20 cellular contexts compared by ENCODE assay signal in the genomic region with DNA sequence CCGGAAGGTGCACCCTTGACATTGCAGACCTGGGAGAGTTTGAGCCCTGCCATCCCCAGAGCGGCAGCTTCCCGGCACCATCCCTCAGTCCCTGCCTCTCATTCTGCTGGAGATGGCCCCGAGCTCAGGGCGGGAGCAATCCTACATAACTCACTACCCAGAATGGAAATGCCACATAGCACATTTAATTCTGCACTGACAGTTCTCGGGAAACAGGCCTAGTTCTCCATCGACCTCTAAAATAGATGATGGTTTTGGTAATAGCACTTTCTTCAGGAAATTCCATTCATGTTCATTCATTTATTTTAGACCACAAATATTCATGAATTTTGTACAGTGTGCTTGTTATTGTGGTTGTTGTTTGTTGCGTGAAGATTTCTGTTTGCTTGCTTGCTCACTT.
DNase-seq lines count a peak whose midpoint lies in the region; ATAC-seq, FAIRE-seq and TF ChIP-seq lines count a peak whose summit lies in the region.
"Had no signal": no experiment of that assay in that cellular context is flagged by ENCODE, and none has a peak within 500 bp of the region (broad histone marks: within the 10 kb centered on the region; RNA-seq: fewer than 3 reads in every experiment).

No MANE protein-coding gene starts in this region.

- no peaks in the 10 kb centered on the region for H4K20me1 ChIP-seq in astrocyte (ENCODE audit: insufficient read depth, low read length)

- intact Hi-C loops in posterior vena cava (cut with DNase I) (loop anchor here in 1 of 2 donors (5.0 kb wide), 1 partner anchor 275 kb away; no protein-coding TSS in a partner anchor), sciatic nerve (cut with DNase I) (no loop called here)
- intact Hi-C loops in naive thymus-derived CD4-positive, alpha-beta T cell (cut with micrococcal nuclease): no loop called here

- POLR2A ChIA-PET in naive thymus-derived CD4-positive, alpha-beta T cell (lab: Charles Lee): no interaction called here

- H3K36me3 Mint-ChIP-seq in astrocyte (ENCODE audit: low read depth, unreplicated experiment): no peaks in the 10 kb centered on the region
- H3K36me3 Mint-ChIP-seq in type B pancreatic cell: no peaks in the 10 kb centered on the region
- no peaks in the 10 kb centered on the region for H3K36me3 Mint-ChIP-seq in naive thymus-derived CD4-positive, alpha-beta T cell
- H3K36me3 Mint-ChIP-seq: activated naive CD8-positive, alpha-beta T cell treated with anti-CD3 and anti-CD28 coated beads, Interleukin-2, amount 10 ng/mL, durations not matched to agents 7 days and 5 days had no signal

- peaks cover 23% of the 10 kb centered on the region for H3K4me1 ChIP-seq in astrocyte (ENCODE audit: insufficient read depth, low read length)
- no peaks in the 10 kb centered on the region for H3K4me1 ChIP-seq in naive thymus-derived CD4-positive, alpha-beta T cell (ENCODE audit: control insufficient read depth in 2 of 2, insufficient read depth in 2 of 2, low read length in 2 of 2)
- H3K4me1 ChIP-seq: Caco-2, right lobe of liver had no signal

- H3K27ac Mint-ChIP-seq in astrocyte (ENCODE audit: unreplicated experiment): no peak overlapping the region
- no peak overlapping the region for H3K27ac Mint-ChIP-seq in type B pancreatic cell
- H3K27ac Mint-ChIP-seq in naive thymus-derived CD4-positive, alpha-beta T cell: no peak overlapping the region
- H3K27ac Mint-ChIP-seq: activated naive CD8-positive, alpha-beta T cell treated with anti-CD3 and anti-CD28 coated beads, Interleukin-2, amount 10 ng/mL, durations not matched to agents 7 days and 5 days; endodermal cell had no signal

- H2AFZ ChIP-seq in astrocyte (ENCODE audit: low read depth, low read length): no peak overlapping the region
- H2AFZ ChIP-seq: PC-9 had no signal

- no peaks in the 10 kb centered on the region for H3K9me3 ChIP-seq in astrocyte (ENCODE audit: insufficient read depth, low read depth, low read length)
- H3K9me3 ChIP-seq in naive thymus-derived CD4-positive, alpha-beta T cell (ENCODE audit: control insufficient read depth in 2 of 3, low read length in 3 of 3): no peaks in the 10 kb centered on the region
- H3K9me3 ChIP-seq: Caco-2, right lobe of liver, SJSA1, vagina had no signal

- ATAC-seq in naive thymus-derived CD4-positive, alpha-beta T cell: no peak
- ATAC-seq in sciatic nerve: no peak
- ATAC-seq in HG02623 (IDR thresholded peaks at IDR 0.05; ENCODE audit: unreplicated experiment): no peak
- ATAC-seq: left lobe of liver, right lobe of liver had no signal

- H3K27ac ChIP-seq in astrocyte (ENCODE audit: low read depth, low read length): peak overlapping the region; percentile 10
- no peak overlapping the region for H3K27ac ChIP-seq in naive thymus-derived CD4-positive, alpha-beta T cell (ENCODE audit: low read depth, low read length)
- H3K27ac ChIP-seq: PC-9, right lobe of liver, SJSA1, vagina had no signal

- H3K27me3 ChIP-seq in astrocyte (ENCODE audit: insufficient read depth, low read length): no peaks in the 10 kb centered on the region
- H3K27me3 ChIP-seq in naive thymus-derived CD4-positive, alpha-beta T cell (ENCODE audit: control insufficient read depth in 2 of 2, insufficient read depth in 2 of 2, low read length in 2 of 2): no peaks in the 10 kb centered on the region
- H3K27me3 ChIP-seq: right lobe of liver, SJSA1, vagina had no signal

- H3K79me2 ChIP-seq in astrocyte (ENCODE audit: insufficient read depth, low read length): no peaks in the 10 kb centered on the region

- no peak overlapping the region for H3K4me3 Mint-ChIP-seq in astrocyte (ENCODE audit: unreplicated experiment)
- H3K4me3 Mint-ChIP-seq in type B pancreatic cell: no peak overlapping the region
- H3K4me3 Mint-ChIP-seq in naive thymus-derived CD4-positive, alpha-beta T cell: no peak overlapping the region
- H3K4me3 Mint-ChIP-seq: activated naive CD8-positive, alpha-beta T cell treated with anti-CD3 and anti-CD28 coated beads, Interleukin-2, amount 10 ng/mL, durations not matched to agents 7 days and 5 days; central memory CD8-positive, alpha-beta T cell; endodermal cell had no signal

- no peak for TF ChIP-seq CTCF in astrocyte (IDR thresholded peaks at IDR 0.05; ENCODE audit: insufficient read depth, low read depth, low read length)
- TF ChIP-seq CTCF in type B pancreatic cell (conservative IDR thresholded peaks at IDR 0.05): no peak

- DNase-seq in GM04503 (ENCODE audit: low read depth) (peak; percentile 78), astrocyte (ENCODE audit: low read depth) (peak; percentile 90), fibroblast of peridontal ligament (ENCODE audit: extremely low read depth) (peak; percentile 19), posterior vena cava (ENCODE audit: low spot score) (peak; percentile 82), type B pancreatic cell (ENCODE audit: extremely low spot score, unreplicated experiment) (no peak), sciatic nerve (ENCODE audit: low spot score) (no peak)
- DNase-seq in naive thymus-derived CD4-positive, alpha-beta T cell: no peak
- DNase-seq: activated CD4-positive, alpha-beta T cell treated with anti-CD3 and anti-CD28 coated beads for 1 hour; activated naive CD8-positive, alpha-beta T cell treated with anti-CD3 and anti-CD28 coated beads, Interleukin-2, amount 10 ng/mL, durations not matched to agents 7 days and 5 days; Caco-2; endodermal cell; NCI-H82; PC-9; right lobe of liver; T1000 had no signal

- peaks cover 4% of the 10 kb centered on the region for H3K27me3 Mint-ChIP-seq in astrocyte (ENCODE audit: low read depth, unreplicated experiment)
- H3K27me3 Mint-ChIP-seq in type B pancreatic cell: no peaks in the 10 kb centered on the region
- H3K27me3 Mint-ChIP-seq in naive thymus-derived CD4-positive, alpha-beta T cell: peaks cover 3 to 33% (median 14%) of the 10 kb centered on the region in 5 donors

- H3K9me3 Mint-ChIP-seq in astrocyte (ENCODE audit: unreplicated experiment) (no peaks in the 10 kb centered on the region), type B pancreatic cell (no peaks in the 10 kb centered on the region)
- peaks cover 0 to 6% (median 0%) of the 10 kb centered on the region in 11 donors for H3K9me3 Mint-ChIP-seq in naive thymus-derived CD4-positive, alpha-beta T cell
- H3K9me3 Mint-ChIP-seq: activated naive CD8-positive, alpha-beta T cell treated with anti-CD3 and anti-CD28 coated beads, Interleukin-2, amount 10 ng/mL, durations not matched to agents 7 days and 5 days; central memory CD8-positive, alpha-beta T cell; endodermal cell had no signal

- no peak overlapping the region for H3K4me3 ChIP-seq in astrocyte (ENCODE audit: insufficient read depth, low read depth, low read length)
- H3K4me3 ChIP-seq in naive thymus-derived CD4-positive, alpha-beta T cell (ENCODE audit: low read length): no peak overlapping the region
- H3K4me3 ChIP-seq: PC-9, right lobe of liver, SJSA1, vagina had no signal

- FAIRE-seq in astrocyte (lab: Jason Lieb, UNC): no peak

- CTCF ChIA-PET in naive thymus-derived CD4-positive, alpha-beta T cell (lab: Charles Lee): no interaction called here

- peak overlapping the region; percentile 19 for H3K4me2 ChIP-seq in astrocyte (ENCODE audit: low read length)
- H3K4me2 ChIP-seq: PC-9 had no signal

- no peak overlapping the region for H3K9ac ChIP-seq in astrocyte (ENCODE audit: low read length)

- H3K36me3 ChIP-seq in astrocyte (ENCODE audit: insufficient read depth, low read length): no peaks in the 10 kb centered on the region
- H3K36me3 ChIP-seq in naive thymus-derived CD4-positive, alpha-beta T cell (ENCODE audit: control insufficient read depth in 2 of 3, insufficient read depth in 3 of 3, low read length in 3 of 3): no peaks in the 10 kb centered on the region
- H3K36me3 ChIP-seq: right lobe of liver, SJSA1, vagina had no signal

- H3K4me1 Mint-ChIP-seq in astrocyte (ENCODE audit: low read depth, unreplicated experiment) (peaks cover 43% of the 10 kb centered on the region), type B pancreatic cell (ENCODE audit: unreplicated experiment) (peaks cover 29% of the 10 kb centered on the region)
- peaks cover 0 to 2% (median 0%) of the 10 kb centered on the region in 7 donors for H3K4me1 Mint-ChIP-seq in naive thymus-derived CD4-positive, alpha-beta T cell
- H3K4me1 Mint-ChIP-seq: activated naive CD8-positive, alpha-beta T cell treated with anti-CD3 and anti-CD28 coated beads, Interleukin-2, amount 10 ng/mL, durations not matched to agents 7 days and 5 days; central memory CD8-positive, alpha-beta T cell; endodermal cell had no signal

Comparison
In these comparisons a context has a peak if more than half of its experiments do, and no peak if none do; other contexts are left out.
1. DNase-seq: peak in GM04503 (single experiment), astrocyte (single experiment), fibroblast of peridontal ligament (single experiment) and posterior vena cava (single experiment); none in type B pancreatic cell (single experiment), naive thymus-derived CD4-positive, alpha-beta T cell (0 of 9) and sciatic nerve (single experiment).